ENCODE assay signal across 8 cellular contexts in the genomic region with DNA sequence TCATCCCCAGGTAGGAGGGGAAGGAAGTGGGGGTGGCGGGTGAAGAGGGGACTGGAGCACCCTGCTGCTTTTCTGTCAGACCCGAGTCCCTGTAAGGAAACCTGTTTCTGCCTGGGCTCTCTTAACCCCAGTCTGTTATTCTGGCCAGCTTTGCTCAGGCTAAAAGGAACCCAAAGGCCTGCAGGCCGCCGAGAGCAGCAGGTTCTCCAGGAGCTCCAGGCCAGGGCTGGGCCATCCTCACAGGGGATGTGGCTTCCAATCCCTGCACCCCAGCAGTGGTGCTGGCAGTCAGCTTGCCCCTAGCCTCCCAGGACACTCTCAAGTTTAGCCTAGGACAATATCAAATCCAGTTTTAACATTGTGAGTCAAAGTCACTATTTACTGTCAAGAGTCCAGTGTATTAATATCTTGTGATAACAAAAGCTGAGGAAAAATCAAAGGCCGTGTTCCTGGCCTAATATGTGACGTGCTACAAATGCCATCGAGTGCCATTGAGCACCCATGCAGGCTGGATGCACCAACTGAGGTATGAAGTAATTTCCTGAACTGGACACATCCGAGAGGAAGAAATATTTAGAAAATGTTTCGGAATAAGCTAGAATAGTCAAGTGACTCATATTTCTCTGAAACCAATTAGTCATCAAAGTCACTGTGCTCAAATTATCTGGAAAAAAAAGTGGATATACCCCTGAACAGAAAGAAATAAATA. TPM values are rescaled to one million over a fixed set of nuclear protein-coding genes. Genes with fewer than 3 reads are reported as not detected.
DNase-seq lines count a peak whose midpoint lies in the region; ATAC-seq and TF ChIP-seq lines count a peak whose summit lies in the region.
"Had no signal": no experiment of that assay in that cellular context is flagged by ENCODE, and none has a peak within 500 bp of the region (broad histone marks: within the 10 kb centered on the region; RNA-seq: fewer than 3 reads in every experiment).

No MANE protein-coding gene starts in this region.

- H3K27me3 ChIP-seq in left lung (no peaks in the 10 kb centered on the region), uterus (no peaks in the 10 kb centered on the region)

- H3K4me1 ChIP-seq in left lung (peaks cover 15 to 41% of the 10 kb centered on the region in 2 donors), uterus (no peaks in the 10 kb centered on the region)

- no peaks in the 10 kb centered on the region for H3K4me1 Mint-ChIP-seq in effector memory CD8-positive, alpha-beta T cell (ENCODE audit: low read depth in 2 of 2)

- H3K9me3 ChIP-seq in left lung: no peaks in the 10 kb centered on the region
- no peaks in the 10 kb centered on the region for H3K9me3 ChIP-seq in uterus

- ATAC-seq in left lung: peak; percentile 31
- ATAC-seq in effector memory CD8-positive, alpha-beta T cell (replicated peaks): no peak

- no peaks in the 10 kb centered on the region for H3K9me3 Mint-ChIP-seq in effector memory CD8-positive, alpha-beta T cell

- TF ChIP-seq CTCF in choroid plexus epithelial cell (conservative IDR thresholded peaks at IDR 0.05; ENCODE audit: low read depth, low read length) (no peak), left lung (IDR thresholded peaks at IDR 0.05) (no peak), uterus (IDR thresholded peaks at IDR 0.05) (no peak)

- peak overlapping the region; percentile 44 to 84 for H3K27ac ChIP-seq in left lung
- H3K27ac ChIP-seq in uterus: peak overlapping the region; percentile 49 to 54

- no peaks in the 10 kb centered on the region for H3K36me3 ChIP-seq in left lung
- H3K36me3 ChIP-seq in uterus: no peaks in the 10 kb centered on the region

- no peak overlapping the region for H3K27ac Mint-ChIP-seq in effector memory CD8-positive, alpha-beta T cell

- H3K27me3 Mint-ChIP-seq in effector memory CD8-positive, alpha-beta T cell: peaks cover 0 to 8% of the 10 kb centered on the region in 2 donors

- no peak overlapping the region for H3K4me3 Mint-ChIP-seq in effector memory CD8-positive, alpha-beta T cell

- intact Hi-C loops in left lung (cut with DNase I) (no loop called here), uterus (cut with DNase I; ENCODE audit: low total_unique reads) (loop anchor here (10.0 kb wide), 1 partner anchor 174 kb away; no protein-coding TSS in a partner anchor)

- peak; percentile 88 for DNase-seq in LHCN-M2 (ENCODE audit: low read depth)
- DNase-seq in choroid plexus epithelial cell (ENCODE audit: low read depth): peak; percentile 82
- DNase-seq in left lung: no peak
- no peak for DNase-seq in uterus
- DNase-seq in effector memory CD8-positive, alpha-beta T cell: no peak
- DNase-seq in KG1 (lab: John Stamatoyannopoulos, UW): no peak
- no peak for DNase-seq in amygdala (lab: John Stamatoyannopoulos, UW)
- DNase-seq: NCI-H748 treated with DMSO at 0.1 percent for 48 hours had no signal

- H3K4me3 ChIP-seq in choroid plexus epithelial cell (ENCODE audit: low read depth, low read length) (no peak overlapping the region), left lung (no peak overlapping the region), uterus (no peak overlapping the region)

- no peaks in the 10 kb centered on the region for H3K36me3 Mint-ChIP-seq in effector memory CD8-positive, alpha-beta T cell (ENCODE audit: insufficient read depth)

- TF ChIP-seq POLR2A in uterus (IDR thresholded peaks at IDR 0.05): no peak

RNA-seq across cellular contexts. Expression of gene PKD1L1, which starts 7.0 kb away (rescaled TPM):
- total RNA-seq in LHCN-M2 (2014; rRNA removed): 0.06 TPM in 2 replicates
- 0.05 TPM for polyA plus RNA-seq in LHCN-M2 (2012)
- total RNA-seq in left lung: under 1 TPM; 0.52 to 0.67 TPM
- total RNA-seq in uterus: 1 to 10 TPM in 2 of 4 donors, under 1 TPM in 2; under 0.01 to 3.8 (median 0.74) TPM

RNA-seq across cellular contexts. Expression of gene HUS1, which starts 38.1 kb away (rescaled TPM):
- total RNA-seq in LHCN-M2 (2014; rRNA removed) (47.7 and 57.2 TPM in 2 replicates), left lung (10 to 100 TPM; 36.7 to 38.7 TPM), uterus (10 to 100 TPM in 3 of 4 donors, 1 to 10 TPM in 1; 5.1 to 64.7 (median 41.9) TPM)
- 31.1 TPM for polyA plus RNA-seq in LHCN-M2 (2012)

Comparison
In these comparisons a context has a peak if more than half of its experiments do, and no peak if none do; other contexts are left out.
1. DNase-seq: peak in LHCN-M2 (single experiment) and choroid plexus epithelial cell (single experiment); none in left lung (0 of 2), uterus (0 of 2), effector memory CD8-positive, alpha-beta T cell (0 of 3), KG1 (single experiment) and amygdala (0 of 56).